1 cellular context compared by ENCODE assay signal in genomic region chr11:108958446-108959123, GRCh38.
TF ChIP-seq lines count a peak whose summit lies in the region.

No MANE protein-coding gene starts in this region.

TF ChIP-seq in GM12878, 131 proteins besides CTCF, POLR2A, EP300 and RAD21:
- TF ChIP-seq PKNOX1 (IDR thresholded peaks at IDR 0.05) (peak; percentile 77), CHD2 (IDR thresholded peaks at IDR 0.05; ENCODE audit: borderline replicate concordance, low read depth, low read length) (no peak), NR2F1 (conservative IDR thresholded peaks at IDR 0.05) (peak; percentile 56; the same call in 1 of the 2 replicates), MTA2 (IDR thresholded peaks at IDR 0.05; ENCODE audit: low read depth) (no peak), PBX3 (IDR thresholded peaks at IDR 0.05; ENCODE audit: insufficient replicate concordance, low read depth, low read length) (peak; percentile 51), PAX5 (IDR thresholded peaks at IDR 0.05; ENCODE audit: borderline replicate concordance, low read depth, low read length) (no peak), HCFC1 (IDR thresholded peaks at IDR 0.05; ENCODE audit: low read length) (no peak), TCF7 (IDR thresholded peaks at IDR 0.05; ENCODE audit: borderline replicate concordance) (no peak), NR2C2 (IDR thresholded peaks at IDR 0.05; ENCODE audit: borderline replicate concordance, control insufficient read depth, insufficient read length, low read depth) (no peak), MAX (IDR thresholded peaks at IDR 0.05; ENCODE audit: low read depth, low read length) (no peak), NKRF (conservative IDR thresholded peaks at IDR 0.05) (no peak), SREBF1 (IDR thresholded peaks at IDR 0.05; ENCODE audit: low read length) (no peak), CHD1 (IDR thresholded peaks at IDR 0.05; ENCODE audit: low read depth, low read length) (no peak), JUNB (IDR thresholded peaks at IDR 0.05) (peak; percentile 30; the same call in 1 of the 2 replicates), PRDM15 (CRISPR knock-in tag; IDR thresholded peaks at IDR 0.05) (no peak), USF1 (IDR thresholded peaks at IDR 0.05; ENCODE audit: borderline replicate concordance, extremely low read length, insufficient read depth, low read depth, low read length) (no peak), MEF2A (IDR thresholded peaks at IDR 0.05; ENCODE audit: insufficient read depth, low read depth, low read length) (no peak)
